6 cellular contexts compared by ENCODE assay signal in genomic region chr6:26730014-26730766, GRCh38.
A peak's percentile ranks its signal among the peaks of the same experiment; 100 is the strongest.
DNase-seq lines count a peak whose midpoint lies in the region; ATAC-seq, FAIRE-seq and TF ChIP-seq lines count a peak whose summit lies in the region.
"Not testable (repeated sequence)": the region's sequence is repeated elsewhere in the genome, so short reads cannot be mapped to it uniquely, and the experiment has no call there.

No MANE protein-coding gene starts in this region.

- H3K27me3 Mint-ChIP-seq in GM23338 (ENCODE audit: insufficient read depth, low read depth, poor library complexity); activated CD8-positive, alpha-beta T cell treated with anti-CD3 and anti-CD28 coated beads for 36 hours: not testable (repeated sequence)

- not testable (repeated sequence) for TF ChIP-seq POLR2A in K562 (conservative IDR thresholded peaks at IDR 0.05)

- H3K9me2 ChIP-seq in GM23338 (ENCODE audit: insufficient read depth), result not testable (repeated sequence)

- not testable (repeated sequence) for TF ChIP-seq RAD21 in K562 (CRISPR knock-in tag; conservative IDR thresholded peaks at IDR 0.05 in 1 of 2, IDR thresholded peaks at IDR 0.05 in 1 of 2)

- H3K27ac Mint-ChIP-seq in GM23338; activated CD8-positive, alpha-beta T cell treated with anti-CD3 and anti-CD28 coated beads for 36 hours: not testable (repeated sequence)

- intact Hi-C loops in Panc1 (cut with micrococcal nuclease; ENCODE audit: unreplicated experiment); activated CD8-positive, alpha-beta T cell treated with anti-CD3 and anti-CD28 coated beads for 36 hours (cut with micrococcal nuclease); K562 (cut with micrococcal nuclease): not testable (repeated sequence)

- not testable (repeated sequence) for TF ChIP-seq EP300 in K562 (IDR thresholded peaks at IDR 0.05; ENCODE audit: low read length)

- not testable (repeated sequence) for H3K4me2 ChIP-seq in GM23338; K562 (ENCODE audit: insufficient read depth, low read length)

- H3K9me3 ChIP-seq in Panc1 (ENCODE audit: control insufficient read depth, insufficient read depth, low read depth, low read length); K562 (replicated peaks; ENCODE audit: control insufficient read depth, insufficient read depth, low read depth, low read length): not testable (repeated sequence)

- not testable (repeated sequence) for H3K27me3 ChIP-seq in GM23338 (ENCODE audit: insufficient read depth); Panc1 (ENCODE audit: control insufficient read depth, insufficient read depth, low read length); K562 (ENCODE audit: control insufficient read depth in 2 of 2, insufficient read depth in 2 of 2, low read length in 2 of 2)

- not testable (repeated sequence) for FAIRE-seq in K562 (lab: Jason Lieb, UNC)

- not testable (repeated sequence) for H3K4me1 ChIP-seq in GM23338 (ENCODE audit: insufficient read depth); Panc1 (ENCODE audit: control insufficient read depth, insufficient read depth, low read length); K562 (replicated peaks in 1 of 2; ENCODE audit: control insufficient read depth in 2 of 2, insufficient read depth in 2 of 2, low read length in 2 of 2)

- not testable (repeated sequence) for H3F3A ChIP-seq in GM23338 (replicated peaks; ENCODE audit: low read depth)

- not testable (repeated sequence) for H4K20me1 ChIP-seq in GM23338 (replicated peaks; ENCODE audit: insufficient read depth); K562 (replicated peaks; ENCODE audit: control insufficient read depth, insufficient read depth, low read length)

- CTCF ChIA-PET in Panc1 (lab: Charles Lee); activated CD8-positive, alpha-beta T cell treated with anti-CD3 and anti-CD28 coated beads for 36 hours (lab: Charles Lee); K562 (lab: Yijun Ruan, JAX; ENCODE audit: low intra/inter-chr PET ratio): not testable (repeated sequence)

- ATAC-seq in GM23338 (peak; percentile 78), Panc1 (peak; percentile 77), SK-N-SH treated with all-trans-retinoic acid at 6 μM for 48 hours (peak; percentile 43), K562 (peak; percentile 89)
- ATAC-seq in activated CD8-positive, alpha-beta T cell treated with anti-CD3 and anti-CD28 coated beads for 36 hours, result peak; percentile 24
- ATAC-seq in stimulated activated naive CD8-positive, alpha-beta T cell treated with anti-CD3 and anti-CD28 coated beads, Interleukin-15, Interleukin-2, amounts not matched to agents 100 U/mL and 50 U/mL, for 24 hours, result peak; percentile 63

- H3K9ac ChIP-seq in K562 (ENCODE audit: insufficient read depth in 1 of 2, low read depth in 2 of 2, low read length in 2 of 2), result not testable (repeated sequence)

- H3K36me3 Mint-ChIP-seq in GM23338 (ENCODE audit: low read depth); activated CD8-positive, alpha-beta T cell treated with anti-CD3 and anti-CD28 coated beads for 36 hours (ENCODE audit: low read depth): not testable (repeated sequence)

- POLR2A ChIA-PET in Panc1 (lab: Charles Lee); activated CD8-positive, alpha-beta T cell treated with anti-CD3 and anti-CD28 coated beads for 36 hours (lab: Charles Lee); K562 (lab: Yijun Ruan, JAX): not testable (repeated sequence)

- WGBS in K562 (ENCODE audit: insufficient coverage, low coverage, missing lambda C conversion rate), result no CpG with 5 or more reads among the region's 31 CpGs

- H3K27ac ChIP-seq in GM23338 (ENCODE audit: low read depth); Panc1 (ENCODE audit: low read length); K562 (ENCODE audit: extremely low read depth, low read depth, low read length): not testable (repeated sequence)

- TF ChIP-seq CTCF in GM23338 (conservative IDR thresholded peaks at IDR 0.05; ENCODE audit: low read depth in 2 of 2); Panc1 (IDR thresholded peaks at IDR 0.05); activated CD8-positive, alpha-beta T cell treated with anti-CD3 and anti-CD28 coated beads for 36 hours (IDR thresholded peaks at IDR 0.05); K562 (IDR thresholded peaks at IDR 0.05 in 2 of 3, conservative IDR thresholded peaks at IDR 0.05 in 1 of 3; ENCODE audit: insufficient read depth in 2 of 3, low read depth in 1 of 3, low read length in 3 of 3): not testable (repeated sequence)

- H3K4me3 ChIP-seq in GM23338; Panc1 (ENCODE audit: low read depth in 2 of 2, low read length in 2 of 2); K562: not testable (repeated sequence)

- not testable (repeated sequence) for H3K4me1 Mint-ChIP-seq in GM23338; activated CD8-positive, alpha-beta T cell treated with anti-CD3 and anti-CD28 coated beads for 36 hours (ENCODE audit: low read depth)

- not testable (repeated sequence) for H2AFZ ChIP-seq in GM23338; K562 (ENCODE audit: low read depth, low read length)

- in situ Hi-C loops in Panc1 (cut with HindIII; ENCODE audit: low pct_unique_long_range_greater_than_20kb, low sequenced_read_pairs); K562 (cut with MboI): not testable (repeated sequence)

- H3K9me3 Mint-ChIP-seq in GM23338; activated CD8-positive, alpha-beta T cell treated with anti-CD3 and anti-CD28 coated beads for 36 hours: not testable (repeated sequence)

- not testable (repeated sequence) for H3K79me2 ChIP-seq in GM23338 (replicated peaks; ENCODE audit: insufficient read depth); K562 (ENCODE audit: control insufficient read depth, insufficient read depth, low read length)

- not testable (repeated sequence) for H3K9me1 ChIP-seq in K562 (ENCODE audit: control insufficient read depth, insufficient read depth, low read length)

- H3K36me3 ChIP-seq in GM23338 (ENCODE audit: insufficient read depth); Panc1 (ENCODE audit: control insufficient read depth, insufficient read depth, low read length); K562 (ENCODE audit: control insufficient read depth, insufficient read depth, low read length): not testable (repeated sequence)

- not testable (repeated sequence) for H3K4me3 Mint-ChIP-seq in GM23338; activated CD8-positive, alpha-beta T cell treated with anti-CD3 and anti-CD28 coated beads for 36 hours

- DNase-seq in GM23338 (ENCODE audit: low spot score); Panc1 (ENCODE audit: low read depth, low spot score); activated CD8-positive, alpha-beta T cell treated with anti-CD3 and anti-CD28 coated beads for 36 hours; K562 (ENCODE audit: extremely low read depth in 1 of 4, low spot score in 3 of 4); stimulated activated naive CD8-positive, alpha-beta T cell treated with anti-CD3 and anti-CD28 coated beads, Interleukin-15, Interleukin-2, amounts not matched to agents 100 U/mL and 50 U/mL, for 24 hours: not testable (repeated sequence)

- BruUV-seq in Panc1 (replicated peaks; lab: Mats Ljungman, UMichigan); K562 (replicated peaks; lab: Mats Ljungman, UMichigan): not testable (repeated sequence)

Comparison
In these comparisons a context has a peak if more than half of its experiments do, and no peak if none do; other contexts are left out.
1. ATAC-seq: peak in every context shown above with its lines; median percentile 89 in K562; 78 in GM23338; 77 in Panc1; 63 in stimulated activated naive CD8-positive, alpha-beta T cell treated with anti-CD3 and anti-CD28 coated beads, Interleukin-15, Interleukin-2, amounts not matched to agents 100 U/mL and 50 U/mL, for 24 hours; 43 in SK-N-SH treated with all-trans-retinoic acid at 6 μM for 48 hours; 24 in activated CD8-positive, alpha-beta T cell treated with anti-CD3 and anti-CD28 coated beads for 36 hours.